Comparison of ENCODE assay signal across 14 cellular contexts in the genomic region with DNA sequence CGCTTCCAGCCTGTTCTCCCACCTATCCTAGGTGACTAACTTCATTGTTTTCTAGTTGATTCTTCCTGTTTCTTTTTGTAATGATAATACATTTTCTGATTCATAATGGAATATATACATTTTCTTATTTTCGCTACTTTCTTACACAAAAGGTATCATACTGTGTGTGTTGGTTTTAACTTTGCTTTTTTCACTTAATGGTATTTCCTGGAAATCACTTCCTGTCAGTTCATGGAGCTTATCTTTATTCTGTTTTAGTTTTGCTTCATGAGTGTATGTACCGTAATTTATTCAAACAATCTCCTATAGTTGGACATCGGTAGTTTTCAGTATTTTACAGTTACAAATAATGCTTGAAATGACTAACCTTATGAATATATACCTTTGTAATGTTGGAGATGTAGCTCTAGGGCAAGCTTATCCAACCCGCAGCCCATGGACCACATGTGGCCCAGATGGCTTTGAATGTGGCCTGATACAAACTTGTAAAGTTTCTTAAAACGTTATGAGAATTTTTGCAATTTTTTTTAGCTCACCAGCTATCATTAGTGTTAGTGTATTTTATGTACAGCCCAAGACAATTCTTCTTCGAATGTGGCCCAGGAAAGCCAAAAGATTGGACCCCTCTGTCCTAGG.
"Had no signal": no experiment of that assay in that cellular context is flagged by ENCODE, and none has a peak within 500 bp of the region (broad histone marks: within the 10 kb centered on the region; RNA-seq: fewer than 3 reads in every experiment).

No MANE protein-coding gene starts in this region.

- H3K27me3 ChIP-seq: breast epithelium, testis had no signal

- H3K27ac Mint-ChIP-seq: endodermal cell; stimulated activated naive CD8-positive, alpha-beta T cell treated with anti-CD3 and anti-CD28 coated beads, Interleukin-15, Interleukin-2, amounts not matched to agents 100 ng/mL and 50 ng/mL, for 24 hours had no signal

- H3K9me3 ChIP-seq: breast epithelium, testis had no signal

- H3K27me3 Mint-ChIP-seq: stimulated activated naive CD8-positive, alpha-beta T cell treated with anti-CD3 and anti-CD28 coated beads, Interleukin-15, Interleukin-2, amounts not matched to agents 100 ng/mL and 50 ng/mL, for 24 hours had no signal

- ATAC-seq: SK-N-SH treated with all-trans-retinoic acid at 6 μM for 48 hours had no signal

- DNase-seq: aorta; endodermal cell; hypothalamus; kidney glomerular epithelial cell; mesendoderm; retina; stimulated activated CD4-positive, alpha-beta T cell treated with anti-CD3 and anti-CD28 coated beads, Interleukin-4, amount 100 ng/mL, for 1 hour; stimulated activated CD8-positive, alpha-beta memory T cell treated with anti-CD3 and anti-CD28 coated beads, Interleukin-4, amount 100 ng/mL, for 48 hours; testis had no signal

- H3K9me3 Mint-ChIP-seq: activated naive CD4-positive, alpha-beta T cell treated with anti-CD3 and anti-CD28 coated beads, Interleukin-2, amount 50 U/mL, for 72 hours; endodermal cell; stimulated activated naive CD8-positive, alpha-beta T cell treated with anti-CD3 and anti-CD28 coated beads, Interleukin-15, Interleukin-2, amounts not matched to agents 100 ng/mL and 50 ng/mL, for 24 hours had no signal

- H3K4me3 ChIP-seq: breast epithelium, testis had no signal

- H3K36me3 ChIP-seq: breast epithelium had no signal

- H3K27ac ChIP-seq: breast epithelium, parathyroid adenoma, testis had no signal

- H3K4me1 ChIP-seq: breast epithelium, parathyroid adenoma, testis had no signal

- H3K4me3 Mint-ChIP-seq: endodermal cell; stimulated activated naive CD8-positive, alpha-beta T cell treated with anti-CD3 and anti-CD28 coated beads, Interleukin-15, Interleukin-2, amounts not matched to agents 100 ng/mL and 50 ng/mL, for 24 hours had no signal
